ENCODE assay signal across 8 cellular contexts in the genomic region with DNA sequence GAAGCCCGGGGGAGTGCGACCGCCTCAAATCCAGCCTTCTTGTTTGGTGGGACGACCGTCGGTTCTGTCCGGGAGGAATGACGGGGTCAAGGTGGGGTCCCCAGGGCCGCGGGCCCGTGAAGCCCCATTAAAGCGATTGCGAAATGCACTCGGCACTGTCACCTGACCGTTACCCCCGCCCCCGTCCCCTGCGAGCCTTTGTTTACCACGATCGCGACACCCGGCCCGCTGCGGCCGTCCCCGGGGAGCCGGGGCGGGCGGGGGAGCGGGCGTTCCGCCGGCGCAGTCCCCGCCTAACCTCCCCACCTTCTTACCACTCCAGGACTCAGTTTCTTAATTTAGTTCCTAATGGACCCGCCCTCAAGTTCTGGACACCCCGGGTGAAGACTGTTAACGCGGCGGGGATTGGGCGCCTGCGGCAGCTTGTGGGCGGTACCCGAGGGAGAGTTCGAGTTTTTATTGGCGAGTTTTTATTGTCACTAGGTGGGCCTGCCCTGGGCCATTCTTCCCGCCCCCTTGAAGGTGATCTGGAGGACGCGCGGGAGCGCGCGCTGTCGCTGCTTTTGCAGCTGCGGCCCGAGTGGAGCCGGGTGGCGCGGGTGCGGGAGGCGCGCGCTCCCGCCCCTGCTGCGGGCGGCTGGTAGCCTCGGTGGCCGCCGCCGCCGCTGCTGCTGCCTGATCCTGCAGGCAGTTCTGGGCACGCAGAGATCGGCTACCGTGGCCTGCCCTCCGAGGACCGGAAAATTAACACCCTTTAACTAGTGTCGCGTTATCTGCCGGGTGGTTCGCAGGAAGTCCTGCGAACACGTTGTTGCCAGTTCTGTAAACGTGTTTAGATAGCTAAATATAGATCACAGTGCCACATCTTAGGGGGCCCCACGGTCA. TPM values are rescaled to one million over a fixed set of nuclear protein-coding genes. Genes with fewer than 3 reads are reported as not detected.
DNase-seq lines count a peak whose midpoint lies in the region; ATAC-seq and TF ChIP-seq lines count a peak whose summit lies in the region.

No MANE protein-coding gene starts in this region.

- peak overlapping the region; percentile 71 to 100 (median 97) for H3K4me3 ChIP-seq in heart right ventricle

- TF ChIP-seq CTCF in GM13977 (IDR thresholded peaks at IDR 0.05; ENCODE audit: extremely low read depth, insufficient read depth, missing control alignments) (no peak), heart right ventricle (IDR thresholded peaks at IDR 0.05) (no peak), type B pancreatic cell (conservative IDR thresholded peaks at IDR 0.05) (no peak)

- H3K4me3 Mint-ChIP-seq in T-cell (peak overlapping the region; percentile 91 to 92 (median 91)), type B pancreatic cell (peak overlapping the region; percentile 94)

- peak; percentile 83 for ATAC-seq in HG02870 (IDR thresholded peaks at IDR 0.05; ENCODE audit: unreplicated experiment)
- ATAC-seq in T-cell (replicated peaks in 1 of 4), result peak; percentile 79 to 81 (median 79)
- peak; percentile 88 to 93 (median 91) for ATAC-seq in heart right ventricle

- POLR2A ChIA-PET in T-cell (lab: Charles Lee), result interaction anchor here (0.6 to 2.1 kb wide), 11 partner anchors 9 to 61 kb away, joined by 3 to 20 read pairs (median 4); a partner anchor contains a TSS

- H3K36me3 ChIP-seq in heart right ventricle, result peaks cover 0 to 8% (median 0%) of the 10 kb centered on the region in 9 donors

- H3K9me3 Mint-ChIP-seq in T-cell, result no peaks in the 10 kb centered on the region
- no peaks in the 10 kb centered on the region for H3K9me3 Mint-ChIP-seq in type B pancreatic cell

- no peaks in the 10 kb centered on the region for H3K9me3 ChIP-seq in heart right ventricle

- H3K27ac Mint-ChIP-seq in T-cell (peak overlapping the region; percentile 93 to 94), type B pancreatic cell (peak overlapping the region; percentile 94)

- intact Hi-C loops in heart right ventricle (cut with DNase I), result loop anchor here in 3 of 10 donors (2.0 to 5.0 kb wide), 4 partner anchors 54 to 134 kb away; a partner anchor contains a TSS

- H3K27me3 Mint-ChIP-seq in T-cell, result no peaks in the 10 kb centered on the region
- no peaks in the 10 kb centered on the region for H3K27me3 Mint-ChIP-seq in type B pancreatic cell

- in situ Hi-C loops in GM13977 (cut with MboI; ENCODE audit: low pct_unique_long_range_greater_than_20kb, low sequenced_read_pairs, unreplicated experiment), result no loop called here

- DNase-seq in GM13977 (ENCODE audit: low spot score) (peak; percentile 92), NCI-H146 (lab: John Stamatoyannopoulos, UW) (peak; percentile 99), T-cell (peak; percentile 74 to 93 (median 90)), amniotic epithelial cell (ENCODE audit: low read depth) (peak; percentile 92), heart right ventricle (peak; percentile 92 to 97), pons (ENCODE audit: low spot score) (peak; percentile 98), type B pancreatic cell (ENCODE audit: extremely low spot score, unreplicated experiment) (peak; percentile 94)

- peaks cover 11 to 52% (median 39%) of the 10 kb centered on the region in 9 donors for H3K4me1 ChIP-seq in heart right ventricle

- CTCF ChIA-PET in T-cell (lab: Charles Lee), result interaction anchor here in 1 of 2 donors (0.6 to 1.2 kb wide), 5 partner anchors 19 to 167 kb away, joined by 3 to 4 read pairs (median 3); a partner anchor contains a TSS

- H3K4me1 Mint-ChIP-seq in T-cell (peaks cover 39 to 42% (median 40%) of the 10 kb centered on the region in 3 donors), type B pancreatic cell (ENCODE audit: unreplicated experiment) (peaks cover 20% of the 10 kb centered on the region)

- H3K27me3 ChIP-seq in heart right ventricle, result no peaks in the 10 kb centered on the region

- H3K36me3 Mint-ChIP-seq in T-cell, result no peaks in the 10 kb centered on the region
- peaks cover 4% of the 10 kb centered on the region for H3K36me3 Mint-ChIP-seq in type B pancreatic cell

- H3K27ac ChIP-seq in heart right ventricle, result peak overlapping the region; percentile 92 to 100 (median 98)

- 0% methylated on average over 84 of the region's 84 CpGs for WGBS in heart right ventricle, 2 donors

RNA-seq across cellular contexts. Expression of a gene that starts 1.0 kb away (rescaled TPM):
- 100 to 1,000 TPM in 3 of 5 donors, 10 to 100 TPM in 2; 83.3 to 145 (median 101) TPM for total RNA-seq in T-cell
- total RNA-seq in heart right ventricle, result 100 to 1,000 TPM; 159 to 305 (median 259) TPM
- polyA plus RNA-seq in heart right ventricle, result 10 to 100 TPM in 1 of 2 donors, 1 to 10 TPM in 1; 7.6 to 39.7 TPM
- total RNA-seq in type B pancreatic cell (ENCODE audit: low replicate concordance), result 77.3 and 86.4 TPM in 2 replicates

Comparison
In these comparisons a context has a peak if more than half of its experiments do, and no peak if none do; other contexts are left out.
1. Peak in every context shown above with its lines: DNase-seq, ATAC-seq, H3K4me3 ChIP-seq and H3K27ac ChIP-seq.